In genomic region chr19:14030997-14031718, GRCh38 we compare ENCODE assay signal across 9 cellular contexts. TPM values are rescaled to one million over a fixed set of nuclear protein-coding genes. Genes with fewer than 3 reads are reported as not detected.
DNase-seq lines count a peak whose midpoint lies in the region; ATAC-seq and TF ChIP-seq lines count a peak whose summit lies in the region.
"Had no signal": no experiment of that assay in that cellular context is flagged by ENCODE, and none has a peak within 500 bp of the region (broad histone marks: within the 10 kb centered on the region; RNA-seq: fewer than 3 reads in every experiment).

No MANE protein-coding gene starts in this region.

- ATAC-seq in HG03159 (IDR thresholded peaks at IDR 0.05; ENCODE audit: unreplicated experiment) (no peak), HG03045 (IDR thresholded peaks at IDR 0.05; ENCODE audit: unreplicated experiment) (no peak)

- TF ChIP-seq CTCF in OCI-LY1 (IDR thresholded peaks at IDR 0.05; ENCODE audit: low read length) (no peak), neural progenitor cell (IDR thresholded peaks at IDR 0.05) (no peak)

- H4K20me1 ChIP-seq in OCI-LY1 (ENCODE audit: insufficient read depth, low read length), result no peaks in the 10 kb centered on the region
- no peaks in the 10 kb centered on the region for H4K20me1 ChIP-seq in neural progenitor cell (ENCODE audit: low read depth)

- peaks cover 22 to 40% (median 35%) of the 10 kb centered on the region in 3 donors for H3K4me1 Mint-ChIP-seq in CD8-positive, alpha-beta memory T cell
- H3K4me1 Mint-ChIP-seq in neural progenitor cell, result peaks cover 8% of the 10 kb centered on the region

- H3K27me3 ChIP-seq in CD8-positive, alpha-beta memory T cell (ENCODE audit: insufficient read depth, low read length, poor library complexity, severe bottlenecking), result no peaks in the 10 kb centered on the region
- H3K27me3 ChIP-seq in OCI-LY1 (ENCODE audit: insufficient read depth, low read length) (peaks cover 5% of the 10 kb centered on the region; the same call in 1 of the 2 replicates), ectodermal cell (ENCODE audit: control insufficient read depth, insufficient read depth, low read length, poor library complexity, severe bottlenecking) (peaks cover 22% of the 10 kb centered on the region), neural progenitor cell (peaks cover 24% of the 10 kb centered on the region)

- H3K9ac ChIP-seq in OCI-LY1 (ENCODE audit: low read length) (peak overlapping the region; percentile 66), neural progenitor cell (no peak overlapping the region)

- H3K36me3 Mint-ChIP-seq in CD8-positive, alpha-beta memory T cell, result peaks cover 3 to 16% (median 4%) of the 10 kb centered on the region in 3 donors
- no peaks in the 10 kb centered on the region for H3K36me3 Mint-ChIP-seq in neural progenitor cell

- peak overlapping the region; percentile 73 for H3K4me2 ChIP-seq in OCI-LY1 (ENCODE audit: low read length)
- peak overlapping the region; percentile 97 for H3K4me2 ChIP-seq in neural progenitor cell

- H3K9me3 ChIP-seq in CD8-positive, alpha-beta memory T cell (ENCODE audit: low read length), result no peaks in the 10 kb centered on the region
- H3K9me3 ChIP-seq in OCI-LY1 (ENCODE audit: low read length), result no peaks in the 10 kb centered on the region
- no peaks in the 10 kb centered on the region for H3K9me3 ChIP-seq in ectodermal cell (ENCODE audit: control insufficient read depth, low read length)
- no peaks in the 10 kb centered on the region for H3K9me3 ChIP-seq in neural progenitor cell (ENCODE audit: low read depth)

- no peak overlapping the region for H2AFZ ChIP-seq in OCI-LY1 (ENCODE audit: low read length)
- H2AFZ ChIP-seq in neural progenitor cell (replicated peaks), result peak overlapping the region; percentile 91

- peaks cover 24% of the 10 kb centered on the region for H3K4me1 ChIP-seq in CD8-positive, alpha-beta memory T cell (ENCODE audit: insufficient read depth, low read length)
- H3K4me1 ChIP-seq in OCI-LY1 (ENCODE audit: insufficient read depth, low read length, severe bottlenecking) (peaks cover 11% of the 10 kb centered on the region), ectodermal cell (ENCODE audit: control insufficient read depth, insufficient read depth, low read length) (no peaks in the 10 kb centered on the region), neural progenitor cell (peaks cover 6% of the 10 kb centered on the region)

- POLR2A ChIA-PET in CD8-positive, alpha-beta memory T cell (lab: Charles Lee), result interaction anchor here (0.5 to 3.6 kb wide), 23 partner anchors 9 to 185 kb away, joined by 3 to 47 read pairs (median 5); partner anchors contain the start of genes DCAF15 and RFX1

- H3K9me2 ChIP-seq in OCI-LY1 (ENCODE audit: low read depth, low read length), result no peaks in the 10 kb centered on the region

- H3K27ac Mint-ChIP-seq in CD8-positive, alpha-beta memory T cell, result peak overlapping the region; percentile 86 to 99 (median 98)
- H3K27ac Mint-ChIP-seq in neural progenitor cell, result no peak overlapping the region

- H3K79me2 ChIP-seq in OCI-LY1 (ENCODE audit: insufficient read depth, low read length), result no peaks in the 10 kb centered on the region
- no peaks in the 10 kb centered on the region for H3K79me2 ChIP-seq in neural progenitor cell (ENCODE audit: low read depth)

- H3F3A ChIP-seq in OCI-LY1 (ENCODE audit: insufficient read depth, low read length), result no peaks in the 10 kb centered on the region
- H3F3A ChIP-seq in neural progenitor cell (ENCODE audit: low read depth), result peaks cover 12% of the 10 kb centered on the region

- DNase-seq in CD8-positive, alpha-beta memory T cell, result peak in 3 of 5 donors; percentile 69 to 90 (median 79)
- DNase-seq in neural progenitor cell (ENCODE audit: low spot score) (no peak), DMS 273 treated with DMSO at 0.1 percent for 48 hours (lab: John Stamatoyannopoulos, UW) (no peak), kidney glomerular epithelial cell (lab: John Stamatoyannopoulos, UW) (no peak)

- peak overlapping the region; percentile 69 for H3K4me3 ChIP-seq in CD8-positive, alpha-beta memory T cell (ENCODE audit: low read length)
- peak overlapping the region; percentile 67 for H3K4me3 ChIP-seq in OCI-LY1 (ENCODE audit: low read depth, low read length, poor library complexity, severe bottlenecking)
- H3K4me3 ChIP-seq in ectodermal cell (ENCODE audit: insufficient read depth, low read depth, low read length), result peak overlapping the region; percentile 65
- H3K4me3 ChIP-seq in neural progenitor cell, result peak overlapping the region; percentile 74

- WGBS in ectodermal cell, 2 experiments, result 23 to 28% methylated on average over 19 to 20 of the region's 20 CpGs

- H3K27ac ChIP-seq in CD8-positive, alpha-beta memory T cell (ENCODE audit: low read depth, low read length), result peak overlapping the region; percentile 97
- no peak overlapping the region for H3K27ac ChIP-seq in OCI-LY1 (ENCODE audit: low read depth, low read length, poor library complexity, severe bottlenecking)
- no peak overlapping the region for H3K27ac ChIP-seq in ectodermal cell (ENCODE audit: insufficient read depth, low read depth, low read length, poor library complexity, severe bottlenecking)
- H3K27ac ChIP-seq in neural progenitor cell, result no peak overlapping the region

- H3K27me3 Mint-ChIP-seq in CD8-positive, alpha-beta memory T cell, result no peaks in the 10 kb centered on the region
- H3K27me3 Mint-ChIP-seq in neural progenitor cell (ENCODE audit: insufficient read depth, low read depth), result peaks cover 8% of the 10 kb centered on the region

- peak overlapping the region; percentile 86 to 99 (median 94) for H3K4me3 Mint-ChIP-seq in CD8-positive, alpha-beta memory T cell
- peak overlapping the region; percentile 83 for H3K4me3 Mint-ChIP-seq in neural progenitor cell

- CTCF ChIA-PET in CD8-positive, alpha-beta memory T cell (lab: Charles Lee), result interaction anchor here (0.8 to 2.5 kb wide), 23 partner anchors 9 to 150 kb away, joined by 3 to 19 read pairs (median 4); partner anchors contain the start of genes ASF1B, BRME1, CC2D1A and MISP3

- no peaks in the 10 kb centered on the region for H3K36me3 ChIP-seq in CD8-positive, alpha-beta memory T cell (ENCODE audit: insufficient read depth, low read length)
- H3K36me3 ChIP-seq in OCI-LY1 (ENCODE audit: insufficient read depth, low read length) (no peaks in the 10 kb centered on the region), ectodermal cell (ENCODE audit: control insufficient read depth, insufficient read depth, low read length) (no peaks in the 10 kb centered on the region), neural progenitor cell (no peaks in the 10 kb centered on the region)

- H3K9me3 Mint-ChIP-seq in CD8-positive, alpha-beta memory T cell, result no peaks in the 10 kb centered on the region
- no peaks in the 10 kb centered on the region for H3K9me3 Mint-ChIP-seq in neural progenitor cell

RNA-seq across cellular contexts. Expression of gene IL27RA, which starts 0.4 kb away (rescaled TPM):
- total RNA-seq in CD8-positive, alpha-beta memory T cell, result 10 to 100 TPM; 71.4 to 73.6 TPM
- 83.4 TPM for polyA plus RNA-seq in CD8-positive, alpha-beta memory T cell
- 3.5 TPM for polyA plus RNA-seq in ectodermal cell (2013, experiment 1 of 4)
- polyA plus RNA-seq in ectodermal cell (2013, experiment 2 of 4), result 3.1 TPM
- polyA plus RNA-seq in ectodermal cell (2013, experiment 3 of 4), result 2.8 TPM
- polyA plus RNA-seq in ectodermal cell (2013, experiment 4 of 4), result 3.1 TPM
- total RNA-seq in neural progenitor cell (ENCODE audit: low replicate concordance), result 1.2 and 3.3 TPM in 2 replicates

RNA-seq across cellular contexts. Expression of gene RLN3, which starts 3.2 kb away (rescaled TPM):
- not detected for total RNA-seq in CD8-positive, alpha-beta memory T cell
- polyA plus RNA-seq in CD8-positive, alpha-beta memory T cell, result not detected
- not detected for polyA plus RNA-seq in ectodermal cell (2013, experiment 1 of 4)
- not detected for polyA plus RNA-seq in ectodermal cell (2013, experiment 2 of 4)
- polyA plus RNA-seq in ectodermal cell (2013, experiment 3 of 4), result not detected
- polyA plus RNA-seq in ectodermal cell (2013, experiment 4 of 4), result not detected
- total RNA-seq in neural progenitor cell (ENCODE audit: low replicate concordance), result not detected in 2 replicates
- total RNA-seq: H4 had no signal

RNA-seq across cellular contexts. Expression of gene RFX1, which starts 25.0 kb away (rescaled TPM):
- 10 to 100 TPM; 13.0 to 13.6 TPM for total RNA-seq in CD8-positive, alpha-beta memory T cell
- polyA plus RNA-seq in CD8-positive, alpha-beta memory T cell, result 3.1 TPM
- 15.5 TPM for polyA plus RNA-seq in ectodermal cell (2013, experiment 1 of 4)
- polyA plus RNA-seq in ectodermal cell (2013, experiment 2 of 4), result 13.6 TPM
- 11.7 TPM for polyA plus RNA-seq in ectodermal cell (2013, experiment 3 of 4)
- 13.6 TPM for polyA plus RNA-seq in ectodermal cell (2013, experiment 4 of 4)
- total RNA-seq in neural progenitor cell (ENCODE audit: low replicate concordance), result 1.0 and 3.3 TPM in 2 replicates

RNA-seq across cellular contexts. Expression of gene PALM3, which starts 30.7 kb away (rescaled TPM):
- not detected for total RNA-seq in CD8-positive, alpha-beta memory T cell
- polyA plus RNA-seq in CD8-positive, alpha-beta memory T cell, result not detected
- 16.5 TPM for polyA plus RNA-seq in ectodermal cell (2013, experiment 1 of 4)
- polyA plus RNA-seq in ectodermal cell (2013, experiment 2 of 4), result 13.4 TPM
- polyA plus RNA-seq in ectodermal cell (2013, experiment 3 of 4), result 8.9 TPM
- 11.1 TPM for polyA plus RNA-seq in ectodermal cell (2013, experiment 4 of 4)
- 4.0 TPM in 1 of 2 replicates, not detected in the other for total RNA-seq in neural progenitor cell (ENCODE audit: low replicate concordance)

RNA-seq across cellular contexts. Expression of gene MISP3, which starts 41.4 kb away (rescaled TPM):
- total RNA-seq in CD8-positive, alpha-beta memory T cell, result 1 to 10 TPM in 1 of 2 experiments, under 1 TPM in 1; 1.00 to 1.2 TPM
- 2.1 TPM for polyA plus RNA-seq in CD8-positive, alpha-beta memory T cell
- polyA plus RNA-seq in ectodermal cell (2013, experiment 1 of 4), result 1.4 TPM
- 0.96 TPM for polyA plus RNA-seq in ectodermal cell (2013, experiment 2 of 4)
- 2.5 TPM for polyA plus RNA-seq in ectodermal cell (2013, experiment 3 of 4)
- 2.4 TPM for polyA plus RNA-seq in ectodermal cell (2013, experiment 4 of 4)
- total RNA-seq in neural progenitor cell (ENCODE audit: low replicate concordance), result 0.68 TPM in 1 of 2 replicates, not detected in the other

Comparison
In these comparisons a context has a peak if more than half of its experiments do, and no peak if none do; other contexts are left out.
1. DNase-seq: peak in CD8-positive, alpha-beta memory T cell (3 of 5); none in neural progenitor cell (single experiment), DMS 273 treated with DMSO at 0.1 percent for 48 hours (single experiment) and kidney glomerular epithelial cell (single experiment).
2. RNA of gene IL27RA, which starts 0.4 kb away (total RNA-seq): 71.4 to 73.6 TPM in CD8-positive, alpha-beta memory T cell; 1.2 to 3.3 TPM in neural progenitor cell; every median in the first group is over 10 times any median in the second.
3. Peak in every context shown above with its lines, with median percentiles within 50 percentile points of each other: H3K4me3 ChIP-seq.